In the genomic region with DNA sequence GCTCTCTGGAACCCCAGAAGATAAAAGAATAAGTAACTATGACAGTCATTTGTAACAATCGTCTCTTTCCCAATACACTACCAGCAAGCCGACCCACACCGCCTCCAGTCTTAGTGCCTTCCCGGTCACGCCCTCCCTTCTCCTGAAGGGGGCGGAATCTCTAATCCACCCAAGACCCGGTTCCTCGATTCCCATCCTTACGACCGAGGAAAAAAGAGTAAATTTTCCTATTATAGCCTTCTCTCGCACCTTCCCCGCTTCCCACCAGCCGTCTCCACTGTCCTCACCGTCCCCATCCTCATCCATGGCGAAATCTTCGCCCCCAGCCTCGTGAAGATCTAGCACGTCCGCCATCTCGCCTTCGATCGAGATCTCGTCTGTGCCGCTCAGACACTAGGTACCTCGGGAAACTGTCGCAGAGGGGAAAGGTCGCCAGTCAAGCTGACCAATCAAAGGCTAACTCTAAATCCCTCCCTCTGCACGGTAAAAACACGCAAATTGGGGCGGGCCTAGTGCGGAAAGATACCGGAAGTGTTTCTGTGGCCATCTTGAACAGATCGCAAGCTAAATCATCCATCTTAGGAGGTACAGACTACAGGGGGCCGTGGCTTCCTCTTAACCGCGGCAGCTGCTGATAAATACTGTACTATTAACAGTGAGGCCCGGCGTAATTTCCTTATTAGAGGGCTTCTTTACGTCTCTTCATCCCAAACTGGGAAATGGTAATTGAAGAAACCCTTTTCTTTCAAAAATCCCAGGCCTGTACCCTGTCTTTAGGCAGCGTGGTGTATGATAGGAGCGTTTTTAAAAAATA, we compare ENCODE assay signal across 1 cellular context.
TF ChIP-seq lines count a peak whose summit lies in the region.

A gene (minus strand): TSS at position 412 of the 814 bp plus-strand sequence. CDS start 58 bp downstream, at position 354.

TF ChIP-seq in GM23338, 12 proteins besides CTCF, POLR2A, EP300 and RAD21:
- no peak for TF ChIP-seq NANOG (IDR thresholded peaks at IDR 0.05; ENCODE audit: borderline replicate concordance)
- peak; percentile 84 for TF ChIP-seq CREB1 (CRISPR knock-in tag; IDR thresholded peaks at IDR 0.05; ENCODE audit: low read depth)
- peak; percentile 96 for TF ChIP-seq POLR2AphosphoS5 (IDR thresholded peaks at IDR 0.05; ENCODE audit: low read depth)
- TF ChIP-seq JUNB (IDR thresholded peaks at IDR 0.05; ENCODE audit: unreplicated experiment), result no peak
- TF ChIP-seq, protein P1, sequence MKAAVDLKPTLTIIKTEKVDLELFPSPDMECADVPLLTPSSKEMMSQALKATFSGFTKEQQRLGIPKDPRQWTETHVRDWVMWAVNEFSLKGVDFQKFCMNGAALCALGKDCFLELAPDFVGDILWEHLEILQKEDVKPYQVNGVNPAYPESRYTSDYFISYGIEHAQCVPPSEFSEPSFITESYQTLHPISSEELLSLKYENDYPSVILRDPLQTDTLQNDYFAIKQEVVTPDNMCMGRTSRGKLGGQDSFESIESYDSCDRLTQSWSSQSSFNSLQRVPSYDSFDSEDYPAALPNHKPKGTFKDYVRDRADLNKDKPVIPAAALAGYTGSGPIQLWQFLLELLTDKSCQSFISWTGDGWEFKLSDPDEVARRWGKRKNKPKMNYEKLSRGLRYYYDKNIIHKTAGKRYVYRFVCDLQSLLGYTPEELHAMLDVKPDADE (IDR thresholded peaks at IDR 0.05), result peak; percentile 72
TF ChIP-seq in GM23338: peak in this region for 3.
